11 cellular contexts compared by ENCODE assay signal in the genomic region with DNA sequence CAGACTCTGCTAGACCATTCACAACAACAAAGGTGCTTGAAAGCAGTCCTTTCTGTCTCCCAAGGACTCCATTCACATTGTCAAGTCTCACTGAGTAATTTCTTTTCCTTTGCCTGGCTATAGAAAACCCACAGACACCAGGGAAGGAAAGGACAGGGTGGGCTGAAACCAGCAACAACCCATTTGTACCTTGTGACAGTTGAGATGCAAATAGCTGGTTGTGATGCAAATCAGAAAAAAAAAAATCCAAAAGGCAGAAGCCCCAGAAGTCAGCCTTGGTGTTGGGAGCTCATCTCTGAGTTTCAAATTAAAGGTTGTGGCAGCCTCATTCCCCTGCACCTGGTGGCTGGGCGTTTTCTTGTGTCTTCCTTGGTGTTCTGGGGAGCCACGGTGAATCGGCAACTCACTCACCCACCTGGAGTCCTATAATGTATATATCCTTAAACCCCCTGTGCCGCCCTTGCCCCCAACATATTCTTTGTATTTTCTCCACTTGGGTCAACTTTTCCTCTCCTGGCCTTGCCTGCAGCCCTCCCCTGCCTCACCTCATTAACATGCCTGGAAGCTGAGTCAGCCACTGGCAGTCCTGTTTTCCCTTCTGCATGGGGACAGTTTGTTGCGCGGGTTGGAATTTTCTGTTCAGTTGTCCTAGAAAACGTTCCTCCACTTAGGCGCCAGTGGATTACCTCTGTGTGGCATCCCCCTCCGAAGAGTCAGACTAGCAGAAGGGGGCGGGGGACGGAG.
DNase-seq lines count a peak whose midpoint lies in the region; ATAC-seq, FAIRE-seq and TF ChIP-seq lines count a peak whose summit lies in the region.
"Had no signal": no experiment of that assay in that cellular context is flagged by ENCODE, and none has a peak within 500 bp of the region (broad histone marks: within the 10 kb centered on the region; RNA-seq: fewer than 3 reads in every experiment).

No MANE protein-coding gene starts in this region.

- H3K9me3 Mint-ChIP-seq in endothelial cell (ENCODE audit: unreplicated experiment): no peaks in the 10 kb centered on the region
- H3K9me3 Mint-ChIP-seq in mesothelial cell of epicardium: no peaks in the 10 kb centered on the region

- no peak for TF ChIP-seq RAD21 in A549 (conservative IDR thresholded peaks at IDR 0.05 in 1 of 2, IDR thresholded peaks at IDR 0.05 in 1 of 2)

- TF ChIP-seq POLR2A in A549 (IDR thresholded peaks at IDR 0.05; ENCODE audit: low read length): no peak

- H3K27ac ChIP-seq in A549: peak overlapping the region in 1 of 2 experiments; percentile 2; a peak in 1 of 6 replicates

- H3K4me1 ChIP-seq in A549: peaks cover 9% of the 10 kb centered on the region

- peak overlapping the region; percentile 42 for H3K4me2 ChIP-seq in A549

- DNase-seq in A549 (ENCODE audit: low read depth in 1 of 2, low spot score in 1 of 2): no peak
- DNase-seq in NCI-H460 (ENCODE audit: extremely low read depth, low read depth): peak; percentile 9
- DNase-seq in endothelial cell (ENCODE audit: low spot score): no peak
- peak in 1 of 2 experiments; percentile 55 for DNase-seq in mesothelial cell of epicardium (ENCODE audit: low spot score in 2 of 2, unreplicated experiment in 2 of 2)
- DNase-seq in stimulated activated CD4-positive, alpha-beta T cell treated with anti-CD3 and anti-CD28 coated beads, Interleukin-1b, Interleukin-23, amount 100 ng/mL, for 48 hours: no peak
- no peak for DNase-seq in stimulated activated naive CD8-positive, alpha-beta T cell treated with anti-CD3 and anti-CD28 coated beads, Interleukin-15, Interleukin-2, amounts not matched to agents 100 U/mL and 50 U/mL, for 24 hours
- no peak for DNase-seq in superior temporal gyrus (ENCODE audit: extremely low spot score)
- DNase-seq: activated CD4-positive, CD25-positive, alpha-beta regulatory T cell treated with anti-CD3 and anti-CD28 coated beads, Interleukin-2, amount 50 U/mL, for 72 hours; NCI-H1092 treated with DMSO at 0.1 percent for 48 hours had no signal

- H3K4me3 ChIP-seq in A549: no peak overlapping the region

- no peak for TF ChIP-seq EP300 in A549 (IDR thresholded peaks at IDR 0.05)

- POLR2A ChIA-PET in A549 (lab: Yijun Ruan, JAX): no interaction called here

- FAIRE-seq in A549 (lab: Jason Lieb, UNC): no peak
- FAIRE-seq: frontal cortex had no signal

- H3K4me3 Mint-ChIP-seq in endothelial cell (ENCODE audit: unreplicated experiment): no peak overlapping the region
- H3K4me3 Mint-ChIP-seq in mesothelial cell of epicardium: peak overlapping the region; percentile 26

- H3K4me1 Mint-ChIP-seq in endothelial cell (ENCODE audit: unreplicated experiment) (peaks cover 29% of the 10 kb centered on the region), mesothelial cell of epicardium (peaks cover 36% of the 10 kb centered on the region)

- ATAC-seq in A549 (peak in 1 of 2 experiments; percentile 34; a peak in 2 of 6 replicates), HG02763 (IDR thresholded peaks at IDR 0.05; ENCODE audit: unreplicated experiment) (no peak)
- no peak for ATAC-seq in stimulated activated naive CD8-positive, alpha-beta T cell treated with anti-CD3 and anti-CD28 coated beads, Interleukin-15, Interleukin-2, amounts not matched to agents 100 U/mL and 50 U/mL, for 24 hours

- peaks cover 3% of the 10 kb centered on the region for H3K27me3 Mint-ChIP-seq in endothelial cell (ENCODE audit: unreplicated experiment)
- no peaks in the 10 kb centered on the region for H3K27me3 Mint-ChIP-seq in mesothelial cell of epicardium (ENCODE audit: low read depth)

- CTCF ChIA-PET in A549 (lab: Yijun Ruan, JAX): interaction anchor here (0.7 to 10.4 kb wide), 6 partner anchors 11 to 307 kb away, joined by 3 to 109 read pairs (median 8); a partner anchor contains a TSS

- TF ChIP-seq CTCF in A549 (IDR thresholded peaks at IDR 0.05): no peak
- no peak for TF ChIP-seq CTCF in endothelial cell (IDR thresholded peaks at IDR 0.05; ENCODE audit: unreplicated experiment)
- TF ChIP-seq CTCF in mesothelial cell of epicardium (IDR thresholded peaks at IDR 0.05; ENCODE audit: unreplicated experiment): no peak

- H3K27ac Mint-ChIP-seq in endothelial cell (ENCODE audit: unreplicated experiment) (peak overlapping the region; percentile 74), mesothelial cell of epicardium (peak overlapping the region; percentile 80)

- H3K9me3 ChIP-seq in A549: no peaks in the 10 kb centered on the region

- 55% methylated on average over 11 of the region's 11 CpGs for WGBS in A549 (ENCODE audit: missing lambda C conversion rate)

- H3K36me3 Mint-ChIP-seq in endothelial cell (ENCODE audit: low read depth, unreplicated experiment): no peaks in the 10 kb centered on the region
- H3K36me3 Mint-ChIP-seq in mesothelial cell of epicardium: no peaks in the 10 kb centered on the region

TF ChIP-seq in A549, 52 proteins besides CTCF, POLR2A, EP300 and RAD21:
- TF ChIP-seq, protein P1, sequence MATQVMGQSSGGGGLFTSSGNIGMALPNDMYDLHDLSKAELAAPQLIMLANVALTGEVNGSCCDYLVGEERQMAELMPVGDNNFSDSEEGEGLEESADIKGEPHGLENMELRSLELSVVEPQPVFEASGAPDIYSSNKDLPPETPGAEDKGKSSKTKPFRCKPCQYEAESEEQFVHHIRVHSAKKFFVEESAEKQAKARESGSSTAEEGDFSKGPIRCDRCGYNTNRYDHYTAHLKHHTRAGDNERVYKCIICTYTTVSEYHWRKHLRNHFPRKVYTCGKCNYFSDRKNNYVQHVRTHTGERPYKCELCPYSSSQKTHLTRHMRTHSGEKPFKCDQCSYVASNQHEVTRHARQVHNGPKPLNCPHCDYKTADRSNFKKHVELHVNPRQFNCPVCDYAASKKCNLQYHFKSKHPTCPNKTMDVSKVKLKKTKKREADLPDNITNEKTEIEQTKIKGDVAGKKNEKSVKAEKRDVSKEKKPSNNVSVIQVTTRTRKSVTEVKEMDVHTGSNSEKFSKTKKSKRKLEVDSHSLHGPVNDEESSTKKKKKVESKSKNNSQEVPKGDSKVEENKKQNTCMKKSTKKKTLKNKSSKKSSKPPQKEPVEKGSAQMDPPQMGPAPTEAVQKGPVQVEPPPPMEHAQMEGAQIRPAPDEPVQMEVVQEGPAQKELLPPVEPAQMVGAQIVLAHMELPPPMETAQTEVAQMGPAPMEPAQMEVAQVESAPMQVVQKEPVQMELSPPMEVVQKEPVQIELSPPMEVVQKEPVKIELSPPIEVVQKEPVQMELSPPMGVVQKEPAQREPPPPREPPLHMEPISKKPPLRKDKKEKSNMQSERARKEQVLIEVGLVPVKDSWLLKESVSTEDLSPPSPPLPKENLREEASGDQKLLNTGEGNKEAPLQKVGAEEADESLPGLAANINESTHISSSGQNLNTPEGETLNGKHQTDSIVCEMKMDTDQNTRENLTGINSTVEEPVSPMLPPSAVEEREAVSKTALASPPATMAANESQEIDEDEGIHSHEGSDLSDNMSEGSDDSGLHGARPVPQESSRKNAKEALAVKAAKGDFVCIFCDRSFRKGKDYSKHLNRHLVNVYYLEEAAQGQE (IDR thresholded peaks at IDR 0.05): no peak
- TF ChIP-seq CHD2 (IDR thresholded peaks at IDR 0.05; ENCODE audit: low read length, partially characterized antibody) (no peak), MAZ (IDR thresholded peaks at IDR 0.05; ENCODE audit: borderline replicate concordance, low read depth, low read length) (no peak), RARB (CRISPR knock-in tag; IDR thresholded peaks at IDR 0.05) (no peak), MAFK (IDR thresholded peaks at IDR 0.05; ENCODE audit: partially characterized antibody) (no peak), ZFP36 (IDR thresholded peaks at IDR 0.05; ENCODE audit: borderline replicate concordance, partially characterized antibody) (no peak), EHMT2 (IDR thresholded peaks at IDR 0.05; ENCODE audit: low read depth) (no peak), FOXS1 (CRISPR knock-in tag; IDR thresholded peaks at IDR 0.05) (no peak), SREBF2 (IDR thresholded peaks at IDR 0.05) (no peak), CEBPB (IDR thresholded peaks at IDR 0.05) (no peak), HOXB5 (CRISPR knock-in tag; IDR thresholded peaks at IDR 0.05) (no peak)
